20 cellular contexts compared by ENCODE assay signal in genomic region chr6:149686230-149686629, GRCh38. TPM values are rescaled to one million over a fixed set of nuclear protein-coding genes. Genes with fewer than 3 reads are reported as not detected.
DNase-seq lines count a peak whose midpoint lies in the region; ATAC-seq lines count a peak whose summit lies in the region.
"Had no signal": no experiment of that assay in that cellular context is flagged by ENCODE, and none has a peak within 500 bp of the region (broad histone marks: within the 10 kb centered on the region; RNA-seq: fewer than 3 reads in every experiment).

No MANE protein-coding gene starts in this region.

- H3K36me3 Mint-ChIP-seq in activated naive CD4-positive, alpha-beta T cell treated with anti-CD3 and anti-CD28 coated beads, Interleukin-2, amount 50 U/mL, for 72 hours = peaks cover 0 to 13% of the 10 kb centered on the region in 2 donors
- peaks cover 81% of the 10 kb centered on the region for H3K36me3 Mint-ChIP-seq in activated T-helper 17 cell treated with anti-CD3 and anti-CD28 coated beads, Interleukin-2, amount 50 U/mL, for 72 hours (ENCODE audit: low read depth)
- peaks cover 85% of the 10 kb centered on the region for H3K36me3 Mint-ChIP-seq in stimulated activated effector memory CD8-positive, alpha-beta T cell treated with anti-CD3 and anti-CD28 coated beads, Interleukin-12 subunit alpha, Interleukin-12 subunit beta, amount 100 ng/mL, for 72 hours

- peak overlapping the region; percentile 6 to 24 for H3K27ac Mint-ChIP-seq in activated naive CD4-positive, alpha-beta T cell treated with anti-CD3 and anti-CD28 coated beads, Interleukin-2, amount 50 U/mL, for 72 hours
- peak overlapping the region; percentile 56 for H3K27ac Mint-ChIP-seq in activated T-helper 17 cell treated with anti-CD3 and anti-CD28 coated beads, Interleukin-2, amount 50 U/mL, for 72 hours
- peak overlapping the region; percentile 29 for H3K27ac Mint-ChIP-seq in stimulated activated effector memory CD8-positive, alpha-beta T cell treated with anti-CD3 and anti-CD28 coated beads, Interleukin-12 subunit alpha, Interleukin-12 subunit beta, amount 100 ng/mL, for 72 hours

- H3K9me3 Mint-ChIP-seq in activated naive CD4-positive, alpha-beta T cell treated with anti-CD3 and anti-CD28 coated beads, Interleukin-2, amount 50 U/mL, for 72 hours = no peaks in the 10 kb centered on the region
- no peaks in the 10 kb centered on the region for H3K9me3 Mint-ChIP-seq in activated T-helper 17 cell treated with anti-CD3 and anti-CD28 coated beads, Interleukin-2, amount 50 U/mL, for 72 hours
- H3K9me3 Mint-ChIP-seq in stimulated activated effector memory CD8-positive, alpha-beta T cell treated with anti-CD3 and anti-CD28 coated beads, Interleukin-12 subunit alpha, Interleukin-12 subunit beta, amount 100 ng/mL, for 72 hours = no peaks in the 10 kb centered on the region

- no peak for DNase-seq in activated naive CD4-positive, alpha-beta T cell treated with anti-CD3 and anti-CD28 coated beads, Interleukin-2, amount 50 U/mL, for 72 hours (ENCODE audit: low spot score in 2 of 2)
- no peak for DNase-seq in activated naive CD4-positive, alpha-beta T cell treated with Interleukin-2 at 50 U/mL for 16 hours
- DNase-seq in left ventricle myocardium superior (no peak), DMS79 (lab: John Stamatoyannopoulos, UW) (no peak), Ammon's horn (ENCODE audit: low spot score) (no peak), AML-193 (lab: John Stamatoyannopoulos, UW) (no peak)
- no peak for DNase-seq in stimulated activated effector memory CD8-positive, alpha-beta T cell treated with anti-CD3 and anti-CD28 coated beads, Interleukin-12 subunit alpha, Interleukin-12 subunit beta, amount 100 ng/mL, for 72 hours (ENCODE audit: low spot score in 2 of 2)
- DNase-seq: Caco-2; effector CD4-positive, alpha-beta T cell; GOT3; hippocampal formation; MG63; midbrain; NCI-H1694 treated with DMSO at 0.1 percent for 48 hours; NCI-H345; NK-92 treated with Interleukin-12 subunit alpha and Interleukin-12 subunit beta, amount 100 ng/mL, for 24 hours; right lobe of liver; stimulated activated CD4-positive, alpha-beta T cell treated with anti-CD3 and anti-CD28 coated beads, Interleukin-1b, Interleukin-23, amount 100 ng/mL, for 48 hours; WERI-Rb-1 had no signal

- peaks cover 11% of the 10 kb centered on the region for H3K4me1 Mint-ChIP-seq in activated T-helper 17 cell treated with anti-CD3 and anti-CD28 coated beads, Interleukin-2, amount 50 U/mL, for 72 hours
- H3K4me1 Mint-ChIP-seq in stimulated activated effector memory CD8-positive, alpha-beta T cell treated with anti-CD3 and anti-CD28 coated beads, Interleukin-12 subunit alpha, Interleukin-12 subunit beta, amount 100 ng/mL, for 72 hours = peaks cover 31% of the 10 kb centered on the region

- intact Hi-C loops in left ventricle myocardium superior (cut with micrococcal nuclease) = no loop called here

- peak overlapping the region; percentile 30 for H3K4me3 Mint-ChIP-seq in activated T-helper 17 cell treated with anti-CD3 and anti-CD28 coated beads, Interleukin-2, amount 50 U/mL, for 72 hours
- H3K4me3 Mint-ChIP-seq in stimulated activated effector memory CD8-positive, alpha-beta T cell treated with anti-CD3 and anti-CD28 coated beads, Interleukin-12 subunit alpha, Interleukin-12 subunit beta, amount 100 ng/mL, for 72 hours = no peak overlapping the region

- H3K27me3 Mint-ChIP-seq in activated T-helper 17 cell treated with anti-CD3 and anti-CD28 coated beads, Interleukin-2, amount 50 U/mL, for 72 hours = no peaks in the 10 kb centered on the region

- peak in 1 of 2 donors; percentile 5 for ATAC-seq in activated naive CD4-positive, alpha-beta T cell treated with anti-CD3 and anti-CD28 coated beads, Interleukin-2, amount 50 U/mL, for 72 hours
- no peak for ATAC-seq in activated T-helper 17 cell treated with anti-CD3 and anti-CD28 coated beads, Interleukin-2, amount 50 U/mL, for 72 hours (replicated peaks)
- ATAC-seq in left ventricle myocardium superior = peak; percentile 44
- ATAC-seq in stimulated activated effector memory CD8-positive, alpha-beta T cell treated with anti-CD3 and anti-CD28 coated beads, Interleukin-12 subunit alpha, Interleukin-12 subunit beta, amount 100 ng/mL, for 72 hours = no peak
- ATAC-seq: right lobe of liver had no signal

RNA-seq across cellular contexts. Expression of gene LATS1, which starts 31.7 kb away (rescaled TPM):
- 10 to 100 TPM; 21.9 to 29.4 TPM for total RNA-seq in activated naive CD4-positive, alpha-beta T cell treated with anti-CD3 and anti-CD28 coated beads, Interleukin-2, amount 50 U/mL, for 72 hours
- 10 to 100 TPM; 21.5 to 27.9 TPM for total RNA-seq in activated T-helper 17 cell treated with anti-CD3 and anti-CD28 coated beads, Interleukin-2, amount 50 U/mL, for 72 hours
- total RNA-seq in left ventricle myocardium superior = 12.2 TPM

RNA-seq across cellular contexts. Expression of gene KATNA1, which starts 37.7 kb away (rescaled TPM):
- total RNA-seq in activated naive CD4-positive, alpha-beta T cell treated with anti-CD3 and anti-CD28 coated beads, Interleukin-2, amount 50 U/mL, for 72 hours = 10 to 100 TPM; 19.8 to 26.1 TPM
- total RNA-seq in activated T-helper 17 cell treated with anti-CD3 and anti-CD28 coated beads, Interleukin-2, amount 50 U/mL, for 72 hours = 10 to 100 TPM; 12.3 to 18.8 TPM
- 9.5 TPM for total RNA-seq in left ventricle myocardium superior
